12 cellular contexts compared by ENCODE assay signal in the genomic region with DNA sequence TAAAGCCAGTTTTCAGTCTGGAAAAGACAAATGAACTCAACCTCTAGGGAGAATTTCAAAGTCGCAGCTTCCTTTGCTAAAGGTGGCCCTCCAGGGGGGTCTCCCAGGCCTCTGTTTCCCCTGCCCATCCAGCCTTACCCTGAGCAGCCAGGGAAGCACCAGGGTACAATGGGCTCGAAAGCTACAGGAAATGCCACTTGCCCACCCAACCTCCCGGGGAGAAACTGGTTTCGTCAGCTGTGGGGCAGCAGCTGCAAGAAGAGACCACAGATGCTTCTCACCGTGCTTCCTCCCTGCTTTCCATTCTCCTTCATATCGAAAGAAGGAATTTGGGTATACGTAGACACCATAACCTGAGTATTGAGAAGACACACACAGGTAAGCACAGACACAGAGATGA. TPM values are rescaled to one million over a fixed set of nuclear protein-coding genes. Genes with fewer than 3 reads are reported as not detected.
DNase-seq lines count a peak whose midpoint lies in the region; ATAC-seq and TF ChIP-seq lines count a peak whose summit lies in the region.
"Had no signal": no experiment of that assay in that cellular context is flagged by ENCODE, and none has a peak within 500 bp of the region (broad histone marks: within the 10 kb centered on the region; RNA-seq: fewer than 3 reads in every experiment).

No MANE protein-coding gene starts in this region.

- H3K27ac ChIP-seq in WERI-Rb-1 = no peak overlapping the region
- H3K27ac ChIP-seq: dorsolateral prefrontal cortex, right lobe of liver had no signal

- peaks cover 5% of the 10 kb centered on the region for H3K4me1 ChIP-seq in HAP-1

- H3K36me3 Mint-ChIP-seq in Calu3 (ENCODE audit: insufficient read depth, unreplicated experiment) (peaks cover 51% of the 10 kb centered on the region), memory B cell (peaks cover 7% of the 10 kb centered on the region)
- H3K36me3 Mint-ChIP-seq in activated CD8-positive, alpha-beta T cell treated with anti-CD3 and anti-CD28 coated beads for 36 hours (ENCODE audit: low read depth) = peaks cover 17% of the 10 kb centered on the region

- H3K27ac Mint-ChIP-seq in Calu3 (ENCODE audit: unreplicated experiment) (no peak overlapping the region), memory B cell (peak overlapping the region; percentile 11)
- H3K27ac Mint-ChIP-seq in activated CD8-positive, alpha-beta T cell treated with anti-CD3 and anti-CD28 coated beads for 36 hours = no peak overlapping the region

- in situ Hi-C loops in HAP-1 (cut with MboI; ENCODE audit: low sequenced_read_pairs) = no loop called here

- H3K36me3 ChIP-seq in HAP-1 (replicated peaks) (peaks cover 28% of the 10 kb centered on the region), WERI-Rb-1 (peaks cover 25% of the 10 kb centered on the region)
- H3K36me3 ChIP-seq: right lobe of liver had no signal

- H3K4me3 Mint-ChIP-seq in Calu3 (ENCODE audit: low read depth, unreplicated experiment) (peak overlapping the region; percentile 79), memory B cell (peak overlapping the region; percentile 90)
- H3K4me3 Mint-ChIP-seq in activated CD8-positive, alpha-beta T cell treated with anti-CD3 and anti-CD28 coated beads for 36 hours = peak overlapping the region; percentile 77

- H3K9me3 Mint-ChIP-seq in Calu3 (ENCODE audit: low read depth, unreplicated experiment) = no peaks in the 10 kb centered on the region
- H3K9me3 Mint-ChIP-seq in activated CD8-positive, alpha-beta T cell treated with anti-CD3 and anti-CD28 coated beads for 36 hours = no peaks in the 10 kb centered on the region
- no peaks in the 10 kb centered on the region for H3K9me3 Mint-ChIP-seq in memory B cell

- no peaks in the 10 kb centered on the region for H3K27me3 Mint-ChIP-seq in Calu3 (ENCODE audit: unreplicated experiment)
- no peaks in the 10 kb centered on the region for H3K27me3 Mint-ChIP-seq in activated CD8-positive, alpha-beta T cell treated with anti-CD3 and anti-CD28 coated beads for 36 hours
- no peaks in the 10 kb centered on the region for H3K27me3 Mint-ChIP-seq in memory B cell

- H3K27me3 ChIP-seq in HAP-1 (ENCODE audit: low read depth) (no peaks in the 10 kb centered on the region), WERI-Rb-1 (ENCODE audit: insufficient read depth, low read depth, severe bottlenecking) (no peaks in the 10 kb centered on the region)
- H3K27me3 ChIP-seq: dorsolateral prefrontal cortex, right lobe of liver had no signal

- TF ChIP-seq CTCF in AG04449 (IDR thresholded peaks at IDR 0.05; ENCODE audit: insufficient read depth, low read length, missing control alignments) (no peak), Calu3 (IDR thresholded peaks at IDR 0.05; ENCODE audit: unreplicated experiment) (no peak), WERI-Rb-1 (IDR thresholded peaks at IDR 0.05; ENCODE audit: low read depth, low read length) (no peak)
- TF ChIP-seq CTCF in activated CD8-positive, alpha-beta T cell treated with anti-CD3 and anti-CD28 coated beads for 36 hours (IDR thresholded peaks at IDR 0.05) = no peak

- CTCF ChIA-PET in AG04449 (lab: Yijun Ruan, JAX) (interaction anchor here (0.9 to 21.2 kb wide), 6 partner anchors 9 to 1034 kb away, joined by 3 to 891 read pairs (median 3); partner anchors contain the start of gene FAAP20), Calu3 (lab: Charles Lee) (no interaction called here)
- CTCF ChIA-PET in activated CD8-positive, alpha-beta T cell treated with anti-CD3 and anti-CD28 coated beads for 36 hours (lab: Charles Lee) = interaction anchor here (1.1 to 6.2 kb wide), 4 partner anchors 8 to 215 kb away, joined by 3 to 35 read pairs (median 14); partner anchors contain the start of gene FAAP20

- DNase-seq in AG04449 (ENCODE audit: low read depth, low spot score) = no peak
- DNase-seq in Calu3 = no peak
- no peak for DNase-seq in activated CD8-positive, alpha-beta T cell treated with anti-CD3 and anti-CD28 coated beads for 36 hours
- no peak for DNase-seq in memory B cell (ENCODE audit: low spot score in 2 of 2)
- DNase-seq in LoVo (ENCODE audit: low spot score) = no peak
- no peak for DNase-seq in HAP-1 (ENCODE audit: low spot score in 2 of 2)
- no peak for DNase-seq in stimulated activated naive CD4-positive, alpha-beta T cell (lab: John Stamatoyannopoulos, UW)
- DNase-seq in WERI-Rb-1 = no peak
- DNase-seq: activated CD4-positive, CD25-positive, alpha-beta regulatory T cell; NCI-H1105 had no signal

- POLR2A ChIA-PET in AG04449 (lab: Yijun Ruan, JAX) = interaction anchor here (1.1 kb wide), 1 partner anchor 195 kb away, joined by 3 read pairs; the partner anchor contains the start of gene FAAP20
- POLR2A ChIA-PET in activated CD8-positive, alpha-beta T cell treated with anti-CD3 and anti-CD28 coated beads for 36 hours (lab: Charles Lee) = interaction anchor here (1.1 to 1.6 kb wide), 2 partner anchors 15 to 21 kb away, joined by 3 to 4 read pairs; no protein-coding TSS in a partner anchor

- H3K9me3 ChIP-seq in HAP-1 (no peaks in the 10 kb centered on the region), WERI-Rb-1 (ENCODE audit: severe bottlenecking) (no peaks in the 10 kb centered on the region)
- H3K9me3 ChIP-seq: right lobe of liver had no signal

- no TSS peak for BruUV-seq in Calu3 (replicated peaks; lab: Mats Ljungman, UMichigan)

- peak overlapping the region; percentile 87; the same call in 1 of the 2 replicates for H3K4me3 ChIP-seq in AG04449 (ENCODE audit: low read depth, low read length)
- H3K4me3 ChIP-seq in HAP-1 = no peak overlapping the region
- H3K4me3 ChIP-seq in WERI-Rb-1 (ENCODE audit: low read depth, low read length) = no peak overlapping the region
- H3K4me3 ChIP-seq: right lobe of liver had no signal

- H3K4me1 Mint-ChIP-seq in Calu3 (ENCODE audit: low read depth, unreplicated experiment) (peaks cover 21% of the 10 kb centered on the region), memory B cell (peaks cover 32% of the 10 kb centered on the region)
- peaks cover 32% of the 10 kb centered on the region for H3K4me1 Mint-ChIP-seq in activated CD8-positive, alpha-beta T cell treated with anti-CD3 and anti-CD28 coated beads for 36 hours (ENCODE audit: low read depth)

- no peak for ATAC-seq in activated CD8-positive, alpha-beta T cell treated with anti-CD3 and anti-CD28 coated beads for 36 hours
- no peak for ATAC-seq in memory B cell (ENCODE audit: low read depth)
- ATAC-seq: right lobe of liver had no signal

- intact Hi-C loops in Calu3 (cut with micrococcal nuclease; ENCODE audit: unreplicated experiment) = no loop called here
- intact Hi-C loops in activated CD8-positive, alpha-beta T cell treated with anti-CD3 and anti-CD28 coated beads for 36 hours (cut with micrococcal nuclease) = no loop called here

RNA-seq across cellular contexts. Expression of gene MORN1, which starts 1.7 kb away (rescaled TPM):
- total RNA-seq in Calu3 (2022) = 23.2 and 25.9 TPM in 2 replicates
- 1 to 10 TPM; 5.9 to 6.6 TPM for total RNA-seq in activated CD8-positive, alpha-beta T cell treated with anti-CD3 and anti-CD28 coated beads for 36 hours

RNA-seq across cellular contexts. Expression of gene RER1, which starts 2.0 kb away (rescaled TPM):
- total RNA-seq in Calu3 (2022) = 118 and 120 TPM in 2 replicates
- 100 to 1,000 TPM; 120 to 131 TPM for total RNA-seq in activated CD8-positive, alpha-beta T cell treated with anti-CD3 and anti-CD28 coated beads for 36 hours

RNA-seq across cellular contexts. Expression of gene PEX10, which starts 22.7 kb away (rescaled TPM):
- 22.3 and 24.0 TPM in 2 replicates for total RNA-seq in Calu3 (2022)
- total RNA-seq in activated CD8-positive, alpha-beta T cell treated with anti-CD3 and anti-CD28 coated beads for 36 hours = 10 to 100 TPM; 17.1 to 19.0 TPM
